In genomic region chr21:9728219-9728992, GRCh38 we compare ENCODE assay signal across 8 cellular contexts.
DNase-seq lines count a peak whose midpoint lies in the region; ATAC-seq, FAIRE-seq and TF ChIP-seq lines count a peak whose summit lies in the region.
"Not testable (repeated sequence)": the region's sequence is repeated elsewhere in the genome, so short reads cannot be mapped to it uniquely, and the experiment has no call there.

No MANE protein-coding gene starts in this region.

- not testable (repeated sequence) for FAIRE-seq in small intestine (lab: Jason Lieb, UNC)

- ATAC-seq in GM18868 (IDR thresholded peaks at IDR 0.05; ENCODE audit: unreplicated experiment): peak; percentile 53
- peak; percentile 63; the same call in 1 of the 3 replicates for ATAC-seq in RWPE2 (ENCODE audit: low read depth)
- peak; percentile 14 for ATAC-seq in esophagus mucosa
- ATAC-seq in left ventricle myocardium superior: peak; percentile 33
- ATAC-seq in lower lobe of right lung: peak; percentile 9 to 64
- ATAC-seq in stimulated activated memory B cell treated with anti-CD40 and anti-IgM and Interleukin-4, amounts not matched to agents 10 μg/mL and 1 μg/mL and 100 μg/mL, for 72 hours: peak; percentile 14
- peak; percentile 72 for ATAC-seq in upper lobe of right lung

- H3K4me3 ChIP-seq in RWPE2 (ENCODE audit: severe bottlenecking); lower lobe of right lung; small intestine (ENCODE audit: low read depth in 1 of 2, low read length in 2 of 2); upper lobe of right lung: not testable (repeated sequence)

- H3K9me3 Mint-ChIP-seq in stimulated activated memory B cell treated with anti-CD40 and anti-IgM and Interleukin-4, amounts not matched to agents 10 μg/mL and 1 μg/mL and 100 μg/mL, for 72 hours: peaks cover 13% of the 10 kb centered on the region

- H3K27me3 ChIP-seq in RWPE2 (ENCODE audit: insufficient read depth, poor library complexity, severe bottlenecking); lower lobe of right lung (ENCODE audit: low read depth); small intestine (ENCODE audit: control insufficient read depth in 2 of 2, insufficient read depth in 2 of 2, low read length in 2 of 2); upper lobe of right lung: not testable (repeated sequence)

- H3K27me3 Mint-ChIP-seq in stimulated activated memory B cell treated with anti-CD40 and anti-IgM and Interleukin-4, amounts not matched to agents 10 μg/mL and 1 μg/mL and 100 μg/mL, for 72 hours: not testable (repeated sequence)

- H3K4me3 Mint-ChIP-seq in stimulated activated memory B cell treated with anti-CD40 and anti-IgM and Interleukin-4, amounts not matched to agents 10 μg/mL and 1 μg/mL and 100 μg/mL, for 72 hours: not testable (repeated sequence)

- not testable (repeated sequence) for H3K27ac ChIP-seq in RWPE2 (ENCODE audit: poor library complexity, severe bottlenecking); lower lobe of right lung; small intestine (ENCODE audit: low read depth in 1 of 2, low read length in 1 of 2); upper lobe of right lung

- not testable (repeated sequence) for H3K27ac Mint-ChIP-seq in stimulated activated memory B cell treated with anti-CD40 and anti-IgM and Interleukin-4, amounts not matched to agents 10 μg/mL and 1 μg/mL and 100 μg/mL, for 72 hours

- intact Hi-C loops in left ventricle myocardium superior (cut with micrococcal nuclease); lower lobe of right lung (cut with DNase I); upper lobe of right lung (cut with DNase I): not testable (repeated sequence)

- WGBS in small intestine, 3 donors: 42 to 58% (median 55%) methylated on average over 5 of the region's 5 CpGs

- not testable (repeated sequence) for H3K4me1 Mint-ChIP-seq in stimulated activated memory B cell treated with anti-CD40 and anti-IgM and Interleukin-4, amounts not matched to agents 10 μg/mL and 1 μg/mL and 100 μg/mL, for 72 hours

- H3K36me3 ChIP-seq in RWPE2 (ENCODE audit: low read depth); lower lobe of right lung; small intestine (ENCODE audit: control insufficient read depth in 2 of 2, insufficient read depth in 2 of 2, low read length in 2 of 2); upper lobe of right lung: not testable (repeated sequence)

- H3K36me3 Mint-ChIP-seq in stimulated activated memory B cell treated with anti-CD40 and anti-IgM and Interleukin-4, amounts not matched to agents 10 μg/mL and 1 μg/mL and 100 μg/mL, for 72 hours: not testable (repeated sequence)

- peaks cover 14% of the 10 kb centered on the region for H3K9me3 ChIP-seq in RWPE2 (ENCODE audit: severe bottlenecking)
- not testable (repeated sequence) for H3K9me3 ChIP-seq in lower lobe of right lung; small intestine (ENCODE audit: control insufficient read depth, low read depth); upper lobe of right lung

- TF ChIP-seq CTCF in RWPE2 (IDR thresholded peaks at IDR 0.05; ENCODE audit: poor library complexity, severe bottlenecking); lower lobe of right lung (IDR thresholded peaks at IDR 0.05); upper lobe of right lung (IDR thresholded peaks at IDR 0.05): not testable (repeated sequence)

- DNase-seq in RWPE2 (ENCODE audit: low spot score); left ventricle myocardium superior; lower lobe of right lung; upper lobe of right lung: not testable (repeated sequence)
- peak; percentile 73 for DNase-seq in small intestine

- not testable (repeated sequence) for H3K4me1 ChIP-seq in RWPE2 (ENCODE audit: insufficient read depth, poor library complexity, severe bottlenecking); lower lobe of right lung; small intestine (ENCODE audit: control insufficient read depth in 2 of 2, insufficient read depth in 1 of 2, low read depth in 1 of 2, low read length in 1 of 2); upper lobe of right lung

Comparison
In these comparisons a context has a peak if more than half of its experiments do, and no peak if none do; other contexts are left out.
1. ATAC-seq: peak in every context shown above with its lines; median percentile 72 in upper lobe of right lung; 63 in RWPE2; 53 in GM18868; 36 in lower lobe of right lung; 33 in left ventricle myocardium superior; 14 in esophagus mucosa; 14 in stimulated activated memory B cell treated with anti-CD40 and anti-IgM and Interleukin-4, amounts not matched to agents 10 μg/mL and 1 μg/mL and 100 μg/mL, for 72 hours.